ENCODE assay signal across 14 cellular contexts in the genomic region with DNA sequence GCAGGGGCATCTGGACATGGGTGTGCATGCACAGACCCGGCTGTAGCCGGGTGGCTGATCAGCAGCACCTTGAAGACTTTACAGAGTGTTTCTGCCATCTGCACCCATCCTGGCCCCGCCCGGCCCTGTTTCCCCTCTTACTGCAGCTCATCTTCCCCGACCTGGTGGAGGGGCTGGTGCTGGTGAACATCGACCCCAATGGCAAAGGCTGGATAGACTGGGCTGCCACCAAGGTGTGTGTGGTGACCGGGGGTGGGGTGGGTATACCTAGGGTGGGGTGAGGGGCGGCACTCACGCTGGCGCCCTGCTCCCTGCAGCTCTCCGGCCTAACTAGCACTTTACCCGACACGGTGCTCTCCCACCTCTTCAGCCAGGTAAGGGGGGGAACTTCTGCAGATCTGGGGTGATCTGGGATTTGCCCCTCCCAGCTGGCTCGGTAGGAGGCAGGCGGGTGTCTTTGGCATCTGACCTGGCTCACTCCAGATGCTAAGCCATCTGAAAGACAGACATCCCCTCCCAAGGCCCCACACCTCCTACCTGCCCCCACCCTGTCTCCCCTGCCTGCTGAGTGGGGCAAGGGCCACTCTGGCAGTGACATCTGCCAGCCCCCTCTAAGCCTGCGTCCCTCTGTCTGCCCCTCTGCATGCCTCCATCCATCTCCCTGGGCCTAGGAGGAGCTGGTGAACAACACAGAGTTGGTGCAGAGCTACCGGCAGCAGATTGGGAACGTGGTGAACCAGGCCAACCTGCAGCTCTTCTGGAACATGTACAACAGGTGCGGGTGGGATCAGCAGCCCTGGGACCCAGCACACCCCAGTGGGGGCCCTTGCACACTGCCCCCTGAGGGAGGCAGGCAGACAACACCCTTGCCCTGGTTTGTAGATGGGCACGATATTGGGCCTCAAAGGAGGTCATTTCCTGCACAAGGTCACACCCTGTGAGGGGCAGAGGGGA. TPM values are rescaled to one million over a fixed set of nuclear protein-coding genes. Genes with fewer than 3 reads are reported as not detected.
DNase-seq lines count a peak whose midpoint lies in the region; ATAC-seq and TF ChIP-seq lines count a peak whose summit lies in the region.
"Had no signal": no experiment of that assay in that cellular context is flagged by ENCODE, and none has a peak within 500 bp of the region (broad histone marks: within the 10 kb centered on the region; RNA-seq: fewer than 3 reads in every experiment).

No MANE protein-coding gene starts in this region.

- intact Hi-C loops in MCF 10A (cut with micrococcal nuclease), result no loop called here

- BruUV-seq in MCF 10A (replicated peaks; lab: Mats Ljungman, UMichigan), result no TSS peak

- CTCF ChIA-PET in MCF 10A (lab: Yijun Ruan, JAX), result interaction anchor here (0.6 to 1.2 kb wide), 2 partner anchors 11 to 139 kb away, joined by 3 to 4 read pairs; no protein-coding TSS in a partner anchor

- H3K4me1 Mint-ChIP-seq in stimulated activated naive B cell treated with anti-CD40 and anti-IgM and Interleukin-4, amounts not matched to agents 10 μg/mL and 1 μg/mL and 100 μg/mL, for 72 hours, result peaks cover 5 to 6% of the 10 kb centered on the region in 2 donors
- H3K4me1 Mint-ChIP-seq in T-helper 2 cell treated with Interferon-gamma antibody and Interleukin-4, amounts not matched to agents 5 μg/mL and 100 μg/mL, for 36 hours (ENCODE audit: low read depth), result peaks cover 2% of the 10 kb centered on the region
- H3K4me1 Mint-ChIP-seq in MCF 10A (ENCODE audit: insufficient read depth, unreplicated experiment), result no peaks in the 10 kb centered on the region

- H3K27ac Mint-ChIP-seq in stimulated activated naive B cell treated with anti-CD40 and anti-IgM and Interleukin-4, amounts not matched to agents 10 μg/mL and 1 μg/mL and 100 μg/mL, for 72 hours, result peak overlapping the region; percentile 72
- no peak overlapping the region for H3K27ac Mint-ChIP-seq in T-helper 2 cell treated with Interferon-gamma antibody and Interleukin-4, amounts not matched to agents 5 μg/mL and 100 μg/mL, for 36 hours
- H3K27ac Mint-ChIP-seq in MCF 10A (ENCODE audit: low read depth, unreplicated experiment), result no peak overlapping the region
- H3K27ac Mint-ChIP-seq: CD8-positive, alpha-beta memory T cell; mesothelial cell of epicardium; nephron progenitor cell had no signal

- DNase-seq in activated effector memory CD4-positive, alpha-beta T cell treated with anti-CD3 and anti-CD28 coated beads, Interleukin-2, amount 50 U/mL, for 16 hours, result peak; percentile 60
- DNase-seq in activated effector memory CD4-positive, alpha-beta T cell treated with Interleukin-2 at 50 U/mL for 16 hours, result no peak
- peak; percentile 49 for DNase-seq in NCI-H2171 (lab: John Stamatoyannopoulos, UW)
- peak; percentile 34 for DNase-seq in islet precursor cell
- no peak for DNase-seq in stimulated activated naive B cell treated with anti-CD40 and anti-IgM and Interleukin-4, amounts not matched to agents 10 μg/mL and 1 μg/mL and 100 μg/mL, for 72 hours
- DNase-seq in NCI-H526 treated with DMSO at 0.1 percent for 48 hours (lab: John Stamatoyannopoulos, UW), result no peak
- DNase-seq in T-helper 2 cell treated with Interferon-gamma antibody and Interleukin-4, amounts not matched to agents 5 μg/mL and 100 μg/mL, for 36 hours (ENCODE audit: low spot score), result no peak
- DNase-seq in MCF 10A (ENCODE audit: unreplicated experiment), result no peak
- DNase-seq: CD8-positive, alpha-beta memory T cell; NCI-H1930; nephron progenitor cell; uterus had no signal

- no peak overlapping the region for H3K4me3 Mint-ChIP-seq in stimulated activated naive B cell treated with anti-CD40 and anti-IgM and Interleukin-4, amounts not matched to agents 10 μg/mL and 1 μg/mL and 100 μg/mL, for 72 hours
- H3K4me3 Mint-ChIP-seq in T-helper 2 cell treated with Interferon-gamma antibody and Interleukin-4, amounts not matched to agents 5 μg/mL and 100 μg/mL, for 36 hours, result no peak overlapping the region
- no peak overlapping the region for H3K4me3 Mint-ChIP-seq in MCF 10A (ENCODE audit: unreplicated experiment)
- H3K4me3 Mint-ChIP-seq: CD8-positive, alpha-beta memory T cell; mesothelial cell of epicardium; nephron progenitor cell had no signal

- peaks cover 22 to 30% of the 10 kb centered on the region in 2 donors for H3K27me3 Mint-ChIP-seq in stimulated activated naive B cell treated with anti-CD40 and anti-IgM and Interleukin-4, amounts not matched to agents 10 μg/mL and 1 μg/mL and 100 μg/mL, for 72 hours
- H3K27me3 Mint-ChIP-seq in T-helper 2 cell treated with Interferon-gamma antibody and Interleukin-4, amounts not matched to agents 5 μg/mL and 100 μg/mL, for 36 hours (ENCODE audit: low read depth), result no peaks in the 10 kb centered on the region
- no peaks in the 10 kb centered on the region for H3K27me3 Mint-ChIP-seq in MCF 10A (ENCODE audit: insufficient read depth, unreplicated experiment)

- no peak for TF ChIP-seq CTCF in MCF 10A (IDR thresholded peaks at IDR 0.05; ENCODE audit: unreplicated experiment)

- H3K36me3 Mint-ChIP-seq in stimulated activated naive B cell treated with anti-CD40 and anti-IgM and Interleukin-4, amounts not matched to agents 10 μg/mL and 1 μg/mL and 100 μg/mL, for 72 hours, result peaks cover 0 to 1% of the 10 kb centered on the region in 2 donors
- H3K36me3 Mint-ChIP-seq in T-helper 2 cell treated with Interferon-gamma antibody and Interleukin-4, amounts not matched to agents 5 μg/mL and 100 μg/mL, for 36 hours (ENCODE audit: low read depth), result no peaks in the 10 kb centered on the region
- peaks cover 4% of the 10 kb centered on the region for H3K36me3 Mint-ChIP-seq in MCF 10A (ENCODE audit: insufficient read depth, unreplicated experiment)
- H3K36me3 Mint-ChIP-seq: CD8-positive, alpha-beta memory T cell; mesothelial cell of epicardium had no signal

- no peak for ATAC-seq in stimulated activated naive B cell treated with anti-CD40 and anti-IgM and Interleukin-4, amounts not matched to agents 10 μg/mL and 1 μg/mL and 100 μg/mL, for 72 hours (replicated peaks)
- ATAC-seq: Panc1 had no signal

- POLR2A ChIA-PET in MCF 10A (lab: Yijun Ruan, JAX), result interaction anchor here (0.6 to 1.0 kb wide), 2 partner anchors 25 to 81 kb away, joined by 3 to 4 read pairs; no protein-coding TSS in a partner anchor

- no peaks in the 10 kb centered on the region for H3K9me3 Mint-ChIP-seq in stimulated activated naive B cell treated with anti-CD40 and anti-IgM and Interleukin-4, amounts not matched to agents 10 μg/mL and 1 μg/mL and 100 μg/mL, for 72 hours
- H3K9me3 Mint-ChIP-seq in T-helper 2 cell treated with Interferon-gamma antibody and Interleukin-4, amounts not matched to agents 5 μg/mL and 100 μg/mL, for 36 hours, result no peaks in the 10 kb centered on the region
- no peaks in the 10 kb centered on the region for H3K9me3 Mint-ChIP-seq in MCF 10A (ENCODE audit: unreplicated experiment)
- H3K9me3 Mint-ChIP-seq: CD8-positive, alpha-beta memory T cell; mesothelial cell of epicardium; nephron progenitor cell had no signal

RNA-seq across cellular contexts. Expression of a gene that starts 6.6 kb away (rescaled TPM):
- total RNA-seq in MCF 10A (2022), result not detected in 2 replicates

RNA-seq across cellular contexts. Expression of a gene that starts 8.8 kb away (rescaled TPM):
- 18.4 and 19.5 TPM in 2 replicates for total RNA-seq in MCF 10A (2022)

Comparison
In these comparisons a context has a peak if more than half of its experiments do, and no peak if none do; other contexts are left out.
1. DNase-seq: peak in activated effector memory CD4-positive, alpha-beta T cell treated with anti-CD3 and anti-CD28 coated beads, Interleukin-2, amount 50 U/mL, for 16 hours (single experiment), NCI-H2171 (single experiment) and islet precursor cell (single experiment); none in activated effector memory CD4-positive, alpha-beta T cell treated with Interleukin-2 at 50 U/mL for 16 hours (single experiment), stimulated activated naive B cell treated with anti-CD40 and anti-IgM and Interleukin-4, amounts not matched to agents 10 μg/mL and 1 μg/mL and 100 μg/mL, for 72 hours (single experiment), NCI-H526 treated with DMSO at 0.1 percent for 48 hours (single experiment), T-helper 2 cell treated with Interferon-gamma antibody and Interleukin-4, amounts not matched to agents 5 μg/mL and 100 μg/mL, for 36 hours (single experiment) and MCF 10A (single experiment).